ENCODE assay signal across 8 cellular contexts in the genomic region with DNA sequence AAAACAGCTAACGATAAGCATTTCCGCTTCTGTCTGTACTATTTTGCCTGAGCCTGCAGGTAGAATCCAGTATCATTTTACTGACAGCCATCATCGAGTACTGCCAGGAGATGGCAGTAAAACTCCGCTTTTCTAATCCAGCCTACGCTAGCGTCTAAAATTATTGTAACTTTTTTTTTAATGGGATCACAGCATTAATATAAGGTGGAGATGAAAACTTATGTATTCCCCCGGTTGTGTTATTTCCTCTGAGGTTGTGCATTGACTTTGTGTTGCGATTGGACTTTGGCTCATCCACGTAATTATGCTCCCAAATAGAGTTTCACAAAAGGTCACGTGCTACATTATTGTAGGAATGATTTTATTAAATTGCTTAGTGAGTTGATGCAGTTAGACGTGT.
A peak's percentile ranks its signal among the peaks of the same experiment; 100 is the strongest.
DNase-seq lines count a peak whose midpoint lies in the region; ATAC-seq and TF ChIP-seq lines count a peak whose summit lies in the region.

No MANE protein-coding gene starts in this region.

- TF ChIP-seq CTCF in PC-9 (conservative IDR thresholded peaks at IDR 0.05) (peak; percentile 62), esophagus muscularis mucosa (IDR thresholded peaks at IDR 0.05) (peak; percentile 45 to 63 (median 46)), progenitor cell of endocrine pancreas (IDR thresholded peaks at IDR 0.05; ENCODE audit: unreplicated experiment) (peak; percentile 72)

- no peaks in the 10 kb centered on the region for H3K9me2 ChIP-seq in PC-9 (ENCODE audit: insufficient read depth)

- H3K36me3 ChIP-seq in PC-9 (ENCODE audit: low read depth) (no peaks in the 10 kb centered on the region), esophagus muscularis mucosa (no peaks in the 10 kb centered on the region)

- no peak for TF ChIP-seq POLR2A in esophagus muscularis mucosa (IDR thresholded peaks at IDR 0.05; ENCODE audit: low read depth)

- ATAC-seq in Right ventricle myocardium superior (ENCODE audit: poor library complexity) = peak; percentile 80
- no peak for ATAC-seq in Right ventricle myocardium inferior
- ATAC-seq in HG03175 (IDR thresholded peaks at IDR 0.05; ENCODE audit: unreplicated experiment) = peak; percentile 77

- H3K4me2 ChIP-seq in PC-9 = no peak overlapping the region

- no peaks in the 10 kb centered on the region for H4K20me1 ChIP-seq in PC-9 (ENCODE audit: insufficient read depth)

- H3K36me3 Mint-ChIP-seq in progenitor cell of endocrine pancreas (ENCODE audit: insufficient read depth) = no peaks in the 10 kb centered on the region

- no peaks in the 10 kb centered on the region for H3K9me3 Mint-ChIP-seq in progenitor cell of endocrine pancreas (ENCODE audit: low read depth)

- no peak overlapping the region for H3K27ac Mint-ChIP-seq in progenitor cell of endocrine pancreas

- H3F3A ChIP-seq in PC-9 (ENCODE audit: insufficient read depth, low read depth) = no peaks in the 10 kb centered on the region

- H3K4me3 ChIP-seq in PC-9 = no peak overlapping the region
- no peak overlapping the region for H3K4me3 ChIP-seq in esophagus muscularis mucosa

- intact Hi-C loops in Right ventricle myocardium superior (cut with DNase I) (no loop called here), Right ventricle myocardium inferior (cut with DNase I) (no loop called here), PC-9 (cut with micrococcal nuclease; ENCODE audit: unreplicated experiment) (loop anchor here (1.0 to 5.0 kb wide), 3 partner anchors 252 to 1152 kb away; a partner anchor contains a TSS), esophagus muscularis mucosa (cut with DNase I) (no loop called here)

- no peaks in the 10 kb centered on the region for H3K27me3 Mint-ChIP-seq in progenitor cell of endocrine pancreas

- CTCF ChIA-PET in PC-9 (lab: Charles Lee) = no interaction called here

- TF ChIP-seq EP300 in esophagus muscularis mucosa (IDR thresholded peaks at IDR 0.05) = no peak

- no TSS peak for BruUV-seq in PC-9 (replicated peaks; lab: Mats Ljungman, UMichigan)

- POLR2A ChIA-PET in PC-9 (lab: Charles Lee; ENCODE audit: unreplicated experiment) = interaction anchor here (0.6 kb wide), 1 partner anchor 16 kb away, joined by 20 read pairs; no protein-coding TSS in a partner anchor

- DNase-seq in Right ventricle myocardium superior = no peak
- no peak for DNase-seq in Right ventricle myocardium inferior (ENCODE audit: missing footprints)
- peak in 1 of 2 experiments; percentile 57 for DNase-seq in PC-9
- DNase-seq in esophagus muscularis mucosa (ENCODE audit: extremely low spot score) = no peak
- DNase-seq in progenitor cell of endocrine pancreas (ENCODE audit: low spot score, unreplicated experiment) = no peak
- no peak for DNase-seq in GF-D8 (lab: John Stamatoyannopoulos, UW)
- no peak for DNase-seq in UCSD-AML1 (lab: John Stamatoyannopoulos, UW; ENCODE audit: unreplicated experiment)

- H3K27me3 ChIP-seq in PC-9 (ENCODE audit: insufficient read depth, low read depth) (no peaks in the 10 kb centered on the region), esophagus muscularis mucosa (no peaks in the 10 kb centered on the region)

- no peak overlapping the region for H3K27ac ChIP-seq in PC-9
- no peak overlapping the region for H3K27ac ChIP-seq in esophagus muscularis mucosa (replicated peaks in 1 of 4)

- no peak overlapping the region for H2AFZ ChIP-seq in PC-9

- no peaks in the 10 kb centered on the region for H3K79me2 ChIP-seq in PC-9 (ENCODE audit: low read depth)

- H3K9me3 ChIP-seq in PC-9 (ENCODE audit: insufficient read depth, low read depth) (no peaks in the 10 kb centered on the region), esophagus muscularis mucosa (no peaks in the 10 kb centered on the region)

- 0 out of 2 replicates have a peak, but pooled peaks cover 13% of the 10 kb centered on the region for H3K4me1 ChIP-seq in PC-9 (replicated peaks; ENCODE audit: insufficient read depth)
- H3K4me1 ChIP-seq in esophagus muscularis mucosa = peaks cover 0 to 2% (median 0%) of the 10 kb centered on the region in 4 donors

- H3K4me3 Mint-ChIP-seq in progenitor cell of endocrine pancreas (ENCODE audit: low read depth) = no peak overlapping the region

- no peaks in the 10 kb centered on the region for H3K4me1 Mint-ChIP-seq in progenitor cell of endocrine pancreas (ENCODE audit: low read depth)

- WGBS in esophagus muscularis mucosa = 39% methylated on average over 11 of the region's 11 CpGs
